9 cellular contexts compared by ENCODE assay signal in genomic region chr5:132265336-132266030, GRCh38. TPM values are rescaled to one million over a fixed set of nuclear protein-coding genes. Genes with fewer than 3 reads are reported as not detected.
DNase-seq lines count a peak whose midpoint lies in the region; ATAC-seq and TF ChIP-seq lines count a peak whose summit lies in the region.
"Had no signal": no experiment of that assay in that cellular context is flagged by ENCODE, and none has a peak within 500 bp of the region (broad histone marks: within the 10 kb centered on the region; RNA-seq: fewer than 3 reads in every experiment).

No MANE protein-coding gene starts in this region.

- no peaks in the 10 kb centered on the region for H3K36me3 ChIP-seq in mucosa of rectum (ENCODE audit: control insufficient read depth in 2 of 2, insufficient read depth in 2 of 2, low read length in 2 of 2)

- no peak for TF ChIP-seq POLR2A in erythroblast (IDR thresholded peaks at IDR 0.05; ENCODE audit: low read length)

- peaks cover 4% of the 10 kb centered on the region for H3K36me3 Mint-ChIP-seq in endothelial cell (ENCODE audit: low read depth, unreplicated experiment)

- H3K4me1 ChIP-seq in mucosa of rectum (ENCODE audit: control insufficient read depth in 2 of 2, insufficient read depth in 2 of 2, low read length in 2 of 2), result peaks cover 13 to 30% of the 10 kb centered on the region in 2 donors

- H3K4me3 Mint-ChIP-seq in endothelial cell (ENCODE audit: unreplicated experiment), result no peak overlapping the region

- peak overlapping the region in 1 of 2 donors; percentile 42 for H3K9ac ChIP-seq in mucosa of rectum (ENCODE audit: low read depth in 1 of 2, low read length in 2 of 2)

- no peaks in the 10 kb centered on the region for H3K9me3 Mint-ChIP-seq in endothelial cell (ENCODE audit: unreplicated experiment)

- TF ChIP-seq CTCF in endothelial cell (IDR thresholded peaks at IDR 0.05; ENCODE audit: unreplicated experiment), result no peak

- H3K27me3 ChIP-seq in mucosa of rectum (ENCODE audit: control insufficient read depth in 2 of 2, insufficient read depth in 2 of 2, low read length in 2 of 2), result no peaks in the 10 kb centered on the region

- H3K27ac ChIP-seq in mucosa of rectum (ENCODE audit: low read depth in 2 of 2, low read length in 2 of 2), result peak overlapping the region; percentile 78 to 86

- no peak for ATAC-seq in GM21528 (IDR thresholded peaks at IDR 0.05; ENCODE audit: low FRiP score, unreplicated experiment)
- no peak for ATAC-seq in GM19035 (IDR thresholded peaks at IDR 0.05; ENCODE audit: unreplicated experiment)
- ATAC-seq in HG02623 (IDR thresholded peaks at IDR 0.05; ENCODE audit: unreplicated experiment), result no peak

- DNase-seq in stimulated activated CD4-positive, alpha-beta T cell treated with anti-CD3 and anti-CD28 coated beads, Interleukin-4, amount 100 ng/mL, for 24 hours, result peak; percentile 1
- no peak for DNase-seq in stimulated activated CD4-positive, alpha-beta T cell treated with anti-CD3 and anti-CD28 coated beads, Interleukin-4, amount 100 ng/mL, for 1 hour
- DNase-seq in endothelial cell (ENCODE audit: low spot score) (peak; percentile 58), erythroblast (lab: John Stamatoyannopoulos, UW) (no peak)
- DNase-seq: NCI-H1105 treated with DMSO at 0.1 percent for 48 hours had no signal

- peak overlapping the region; percentile 93 for H3K27ac Mint-ChIP-seq in endothelial cell (ENCODE audit: unreplicated experiment)

- peaks cover 12% of the 10 kb centered on the region for H3K27me3 Mint-ChIP-seq in endothelial cell (ENCODE audit: unreplicated experiment)

- peaks cover 23% of the 10 kb centered on the region for H3K4me1 Mint-ChIP-seq in endothelial cell (ENCODE audit: unreplicated experiment)

- peak overlapping the region in 1 of 2 donors; percentile 31 for H3K4me3 ChIP-seq in mucosa of rectum (ENCODE audit: low read length in 2 of 2)

- H3K9me3 ChIP-seq in mucosa of rectum (ENCODE audit: control insufficient read depth in 2 of 2, low read length in 2 of 2), result no peaks in the 10 kb centered on the region

RNA-seq across cellular contexts. Expression of gene PDLIM4, which starts 8.0 kb away (rescaled TPM):
- total RNA-seq in endothelial cell (ENCODE audit: unreplicated experiment), result 8.5 TPM

RNA-seq across cellular contexts. Expression of gene SLC22A4, which starts 28.7 kb away (rescaled TPM):
- total RNA-seq in endothelial cell (ENCODE audit: unreplicated experiment), result 0.13 TPM

RNA-seq across cellular contexts. Expression of gene P4HA2, which starts 37.8 kb away (rescaled TPM):
- total RNA-seq in endothelial cell (ENCODE audit: unreplicated experiment), result 9.9 TPM

Comparison
In these comparisons a context has a peak if more than half of its experiments do, and no peak if none do; other contexts are left out.
1. DNase-seq: peak in stimulated activated CD4-positive, alpha-beta T cell treated with anti-CD3 and anti-CD28 coated beads, Interleukin-4, amount 100 ng/mL, for 24 hours (single experiment) and endothelial cell (single experiment); none in stimulated activated CD4-positive, alpha-beta T cell treated with anti-CD3 and anti-CD28 coated beads, Interleukin-4, amount 100 ng/mL, for 1 hour (single experiment) and erythroblast (0 of 2).